Comparison of ENCODE assay signal across 8 cellular contexts in genomic region chr16:85611455-85612190, GRCh38. TPM values are rescaled to one million over a fixed set of nuclear protein-coding genes. Genes with fewer than 3 reads are reported as not detected.
DNase-seq lines count a peak whose midpoint lies in the region; ATAC-seq and TF ChIP-seq lines count a peak whose summit lies in the region.

No MANE protein-coding gene starts in this region.

- RAD21 ChIA-PET in HCT116 (lab: Charles Lee; ENCODE audit: low non-redundant PET in 1 of 2, low total read pairs in 2 of 2, uncharacterized antibody in 2 of 2, unreplicated experiment in 2 of 2), result interaction anchor here (0.6 to 1.2 kb wide), 4 partner anchors 55 to 281 kb away, joined by 3 to 6 read pairs (median 4); no protein-coding TSS in a partner anchor

- H3K9me2 ChIP-seq in HCT116 (ENCODE audit: insufficient read depth), result no peaks in the 10 kb centered on the region

- peaks cover 61% of the 10 kb centered on the region for H3K4me1 Mint-ChIP-seq in stimulated activated naive CD8-positive, alpha-beta T cell treated with anti-CD3 and anti-CD28 coated beads, Interleukin-15, Interleukin-2, amounts not matched to agents 100 ng/mL and 50 ng/mL, for 24 hours (ENCODE audit: low read depth)

- 0% methylated on average over 54 to 83 of the region's 83 CpGs for WGBS in esophagus, 2 donors

- H3K36me3 Mint-ChIP-seq in stimulated activated naive CD8-positive, alpha-beta T cell treated with anti-CD3 and anti-CD28 coated beads, Interleukin-15, Interleukin-2, amounts not matched to agents 100 ng/mL and 50 ng/mL, for 24 hours (ENCODE audit: low read depth), result no peaks in the 10 kb centered on the region

- H2AFZ ChIP-seq in HCT116 (ENCODE audit: low read depth, low read length, poor library complexity, severe bottlenecking), result no peak overlapping the region

- H3K4me3 ChIP-seq in HCT116 (replicated peaks in 1 of 2; ENCODE audit: low read depth in 1 of 2, low read length in 2 of 2) (peak overlapping the region; percentile 85 to 91), esophagus (ENCODE audit: low read depth in 1 of 2, low read length in 2 of 2) (peak overlapping the region; percentile 56 to 63)

- ATAC-seq in HCT116, result peak; percentile 8
- no peak for ATAC-seq in HG02885 (IDR thresholded peaks at IDR 0.05; ENCODE audit: poor library complexity, unreplicated experiment)

- TF ChIP-seq CTCF in HCT116 (IDR thresholded peaks at IDR 0.05 in 2 of 3, conservative IDR thresholded peaks at IDR 0.05 in 1 of 3; ENCODE audit: borderline replicate concordance in 1 of 3, insufficient read depth in 1 of 3, low read depth in 2 of 3, low read length in 2 of 3), result no peak

- no peak for TF ChIP-seq RAD21 in HCT116 (IDR thresholded peaks at IDR 0.05; ENCODE audit: low read depth)

- H3K27ac ChIP-seq in HCT116 (ENCODE audit: low read depth, low read length) (peak overlapping the region; percentile 98), esophagus (ENCODE audit: low read depth in 2 of 2, low read length in 1 of 2) (peak overlapping the region; percentile 90 to 95)

- H3K27me3 Mint-ChIP-seq in stimulated activated naive CD8-positive, alpha-beta T cell treated with anti-CD3 and anti-CD28 coated beads, Interleukin-15, Interleukin-2, amounts not matched to agents 100 ng/mL and 50 ng/mL, for 24 hours, result no peaks in the 10 kb centered on the region

- H3K36me3 ChIP-seq in HCT116 (ENCODE audit: control insufficient read depth in 1 of 2, insufficient read depth in 2 of 2, low read length in 2 of 2) (no peaks in the 10 kb centered on the region), esophagus (ENCODE audit: control insufficient read depth in 2 of 2, insufficient read depth in 2 of 2, low read length in 1 of 2) (no peaks in the 10 kb centered on the region)

- peak overlapping the region; percentile 84 for H3K9ac ChIP-seq in HCT116 (ENCODE audit: low read length)

- intact Hi-C loops in HCT116 (cut with micrococcal nuclease), result loop anchor here (1.0 to 10.0 kb wide), 5 partner anchors 57 to 496 kb away; no protein-coding TSS in a partner anchor

- H3K27me3 ChIP-seq in HCT116 (ENCODE audit: insufficient read depth, low read length) (no peaks in the 10 kb centered on the region), esophagus (ENCODE audit: control insufficient read depth in 1 of 2, insufficient read depth in 2 of 2, low read length in 2 of 2) (no peaks in the 10 kb centered on the region)

- DNase-seq in AG20443 (ENCODE audit: low spot score), result peak; percentile 93
- peak; percentile 54 for DNase-seq in HCT116 (ENCODE audit: low read depth, low spot score)
- peak; percentile 75 for DNase-seq in NCI-H748 (lab: John Stamatoyannopoulos, UW; ENCODE audit: unreplicated experiment)
- peak; percentile 77 for DNase-seq in activated CD8-positive, alpha-beta memory T cell treated with anti-CD3 and anti-CD28 coated beads, Interleukin-2, amount 50 U/mL, for 48 hours
- peak; percentile 85 for DNase-seq in midbrain (lab: John Stamatoyannopoulos, UW)

- H3K4me1 ChIP-seq in HCT116 (ENCODE audit: control insufficient read depth in 1 of 2, insufficient read depth in 2 of 2, low read length in 2 of 2) (peaks cover 28 to 61% of the 10 kb centered on the region in 2 experiments), esophagus (ENCODE audit: control insufficient read depth in 2 of 2, insufficient read depth in 2 of 2, low read length in 1 of 2) (peaks cover 4 to 19% of the 10 kb centered on the region in 2 donors)

- TF ChIP-seq POLR2A in HCT116 (IDR thresholded peaks at IDR 0.05; ENCODE audit: borderline replicate concordance, extremely low read depth, insufficient read depth, insufficient read length), result peak; percentile 34

- H3K9me3 Mint-ChIP-seq in stimulated activated naive CD8-positive, alpha-beta T cell treated with anti-CD3 and anti-CD28 coated beads, Interleukin-15, Interleukin-2, amounts not matched to agents 100 ng/mL and 50 ng/mL, for 24 hours, result no peaks in the 10 kb centered on the region

- peak overlapping the region; percentile 89 for H3K4me2 ChIP-seq in HCT116 (ENCODE audit: low read length)

- BruUV-seq in HCT116 (replicated peaks; lab: Mats Ljungman, UMichigan), result no TSS peak

- H3K27ac Mint-ChIP-seq in stimulated activated naive CD8-positive, alpha-beta T cell treated with anti-CD3 and anti-CD28 coated beads, Interleukin-15, Interleukin-2, amounts not matched to agents 100 ng/mL and 50 ng/mL, for 24 hours, result no peak overlapping the region

- POLR2A ChIA-PET in HCT116 (lab: Charles Lee), result interaction anchor here (0.6 to 2.0 kb wide), 17 partner anchors 24 to 994 kb away, joined by 3 to 11 read pairs (median 3); partner anchors contain the start of gene COTL1

- CTCF ChIA-PET in HCT116 (lab: Charles Lee), result interaction anchor here (0.6 to 4.9 kb wide), 17 partner anchors 46 to 497 kb away, joined by 3 to 30 read pairs (median 5); no protein-coding TSS in a partner anchor

- no peaks in the 10 kb centered on the region for H3K9me3 ChIP-seq in HCT116 (ENCODE audit: control insufficient read depth in 1 of 2, insufficient read depth in 1 of 2, low read depth in 1 of 2, low read length in 2 of 2)
- H3K9me3 ChIP-seq in esophagus (ENCODE audit: control insufficient read depth in 2 of 2, insufficient read depth in 1 of 2, low read depth in 1 of 2, low read length in 1 of 2), result no peaks in the 10 kb centered on the region

- H3K4me3 Mint-ChIP-seq in stimulated activated naive CD8-positive, alpha-beta T cell treated with anti-CD3 and anti-CD28 coated beads, Interleukin-15, Interleukin-2, amounts not matched to agents 100 ng/mL and 50 ng/mL, for 24 hours, result peak overlapping the region; percentile 55

- H4K20me1 ChIP-seq in HCT116 (ENCODE audit: insufficient read depth), result peaks cover 14% of the 10 kb centered on the region; the same call in 1 of the 2 replicates

- peaks cover 21% of the 10 kb centered on the region for H3K79me2 ChIP-seq in HCT116 (ENCODE audit: insufficient read depth, low read length)

TF ChIP-seq in HCT116, 20 proteins besides CTCF, POLR2A, EP300 and RAD21:
- no peak for TF ChIP-seq SP1 (IDR thresholded peaks at IDR 0.05; ENCODE audit: low read depth)
- TF ChIP-seq ZFX (IDR thresholded peaks at IDR 0.05), result peak; percentile 89
- no peak for TF ChIP-seq CEBPB (IDR thresholded peaks at IDR 0.05; ENCODE audit: low read depth)
- TF ChIP-seq YY1 (IDR thresholded peaks at IDR 0.05; ENCODE audit: extremely low read depth, insufficient replicate concordance, low read depth, low read length), result peak; percentile 19
- peak; percentile 66 for TF ChIP-seq POLR2AphosphoS5 (IDR thresholded peaks at IDR 0.05; ENCODE audit: low read depth, low read length)
- TF ChIP-seq TCF7L2 (IDR thresholded peaks at IDR 0.05; ENCODE audit: borderline replicate concordance, extremely low read depth, insufficient read depth, insufficient read length), result peak; percentile 0

RNA-seq across cellular contexts. Expression of gene GSE1, which starts 1.5 kb away (rescaled TPM):
- total RNA-seq in HCT116 (2021; ENCODE audit: unreplicated experiment), result 90.2 TPM
- polyA plus RNA-seq in HCT116 (2012), result 37.9 and 44.0 TPM in 2 replicates
- polyA plus RNA-seq in esophagus, result 10 to 100 TPM in 1 of 2 donors, 1 to 10 TPM in 1; 8.9 to 19.6 TPM
